In the genomic region with DNA sequence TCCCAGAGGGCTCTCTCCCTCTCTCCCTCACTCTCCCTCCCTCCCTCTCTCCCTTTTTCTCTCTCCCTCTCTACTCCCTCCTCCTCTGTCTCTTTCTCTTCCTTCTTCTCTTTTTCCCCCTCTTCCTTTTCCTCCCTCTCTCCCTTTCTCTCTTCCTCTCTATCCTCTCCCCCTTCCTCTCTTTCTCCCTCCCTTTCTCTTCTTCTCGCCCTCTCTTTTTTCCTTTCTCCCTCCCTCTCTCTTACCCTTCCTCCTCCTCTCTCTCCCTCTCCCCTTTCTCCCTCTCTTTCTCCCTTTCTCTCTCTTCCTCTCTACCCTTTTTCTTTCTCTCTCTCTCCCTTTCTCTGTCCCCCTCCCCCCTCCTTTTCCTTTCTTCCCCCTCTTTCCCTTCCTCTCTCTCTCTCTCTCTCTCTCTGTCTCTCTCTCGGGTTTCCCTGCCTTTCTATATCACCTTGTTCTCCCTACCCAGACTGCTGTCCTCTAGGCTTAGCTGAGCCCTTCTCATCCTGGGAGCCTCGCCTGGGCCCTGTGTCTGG, we compare ENCODE assay signal across 1 cellular context.
TF ChIP-seq lines count a peak whose summit lies in the region.

No MANE protein-coding gene starts in this region.

TF ChIP-seq in K562, 482 proteins besides CTCF, POLR2A, EP300 and RAD21:
- TF ChIP-seq, protein P1, sequence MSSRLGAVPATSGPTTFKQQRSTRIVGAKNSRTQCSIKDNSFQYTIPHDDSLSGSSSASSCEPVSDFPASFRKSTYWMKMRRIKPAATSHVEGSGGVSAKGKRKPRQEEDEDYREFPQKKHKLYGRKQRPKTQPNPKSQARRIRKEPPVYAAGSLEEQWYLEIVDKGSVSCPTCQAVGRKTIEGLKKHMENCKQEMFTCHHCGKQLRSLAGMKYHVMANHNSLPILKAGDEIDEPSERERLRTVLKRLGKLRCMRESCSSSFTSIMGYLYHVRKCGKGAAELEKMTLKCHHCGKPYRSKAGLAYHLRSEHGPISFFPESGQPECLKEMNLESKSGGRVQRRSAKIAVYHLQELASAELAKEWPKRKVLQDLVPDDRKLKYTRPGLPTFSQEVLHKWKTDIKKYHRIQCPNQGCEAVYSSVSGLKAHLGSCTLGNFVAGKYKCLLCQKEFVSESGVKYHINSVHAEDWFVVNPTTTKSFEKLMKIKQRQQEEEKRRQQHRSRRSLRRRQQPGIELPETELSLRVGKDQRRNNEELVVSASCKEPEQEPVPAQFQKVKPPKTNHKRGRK (tag; IDR thresholded peaks at IDR 0.05), result peak; percentile 64; the same call in 1 of the 2 replicates
- no peak for TF ChIP-seq CREM (IDR thresholded peaks at IDR 0.05; ENCODE audit: low read depth)
